In genomic region chr16:30698816-30699614, GRCh38 we compare ENCODE assay signal across 1 cellular context.
A peak's percentile ranks its signal among the peaks of the same experiment; 100 is the strongest.
TF ChIP-seq lines count a peak whose summit lies in the region.

Gene SRCAP (plus strand): TSS chr16:30699171. CDS start chr16:30700825, 1,654 bp downstream.

TF ChIP-seq in HEK293, 187 proteins besides CTCF, POLR2A, EP300 and RAD21 (continued from another document):
- TF ChIP-seq ZNF645 (tag by site-specific recombination; IDR thresholded peaks at IDR 0.05) = peak; percentile 70; the same call in 1 of the 2 replicates
- no peak for TF ChIP-seq ZNF223 (tag by site-specific recombination; IDR thresholded peaks at IDR 0.05)
- TF ChIP-seq TRIM28 (IDR thresholded peaks at IDR 0.05; ENCODE audit: borderline replicate concordance, low read length) = peak; percentile 60; the same call in 1 of the 2 replicates
- peak; percentile 69 for TF ChIP-seq ZBTB48 (tag by site-specific recombination; IDR thresholded peaks at IDR 0.05)
- no peak for TF ChIP-seq ZNF626 (tag by site-specific recombination; IDR thresholded peaks at IDR 0.05)
- peak; percentile 70; the same call in 1 of the 2 replicates for TF ChIP-seq KLF7 (tag by site-specific recombination; IDR thresholded peaks at IDR 0.05; ENCODE audit: borderline replicate concordance)
- 0 out of 2 replicates have a peak, but pooled peaks have one; percentile 9 for TF ChIP-seq REST (tag by site-specific recombination; IDR thresholded peaks at IDR 0.05)
- peak; percentile 67; the same call in 1 of the 2 replicates for TF ChIP-seq ZSCAN5A (tag by site-specific recombination; IDR thresholded peaks at IDR 0.05)
- peak; percentile 27 for TF ChIP-seq PRDM4 (tag by site-specific recombination; IDR thresholded peaks at IDR 0.05)
- TF ChIP-seq ZNF621 (tag by site-specific recombination; IDR thresholded peaks at IDR 0.05) = no peak
- TF ChIP-seq KLF17 (tag by site-specific recombination; IDR thresholded peaks at IDR 0.05) = peak; percentile 14; the same call in 1 of the 2 replicates
- TF ChIP-seq ZNF426 (tag by site-specific recombination; IDR thresholded peaks at IDR 0.05) = no peak
- 0 out of 2 replicates have a peak, but pooled peaks have one; percentile 19 for TF ChIP-seq ZNF777 (tag by site-specific recombination; IDR thresholded peaks at IDR 0.05; ENCODE audit: borderline replicate concordance)
- TF ChIP-seq ZSCAN23 (tag by site-specific recombination; IDR thresholded peaks at IDR 0.05) = peak; percentile 77
- TF ChIP-seq OSR2 (tag by site-specific recombination; IDR thresholded peaks at IDR 0.05) = peak; percentile 35; the same call in 1 of the 2 replicates
- peak; percentile 52 for TF ChIP-seq ZNF660 (tag by site-specific recombination; IDR thresholded peaks at IDR 0.05)
- no peak for TF ChIP-seq ZNF558 (tag by site-specific recombination; IDR thresholded peaks at IDR 0.05)
- 0 out of 2 replicates have a peak, but pooled peaks have one; percentile 4 for TF ChIP-seq ZFP69B (tag by site-specific recombination; IDR thresholded peaks at IDR 0.05)
- peak; percentile 84 for TF ChIP-seq SP2 (tag by site-specific recombination; IDR thresholded peaks at IDR 0.05)
- TF ChIP-seq FEZF1 (tag by site-specific recombination; IDR thresholded peaks at IDR 0.05) = 0 out of 2 replicates have a peak, but pooled peaks have one; percentile 16
- TF ChIP-seq ZBTB7A (tag by site-specific recombination; IDR thresholded peaks at IDR 0.05; ENCODE audit: low read depth) = peak; percentile 99
- TF ChIP-seq ZNF513 (tag by site-specific recombination; IDR thresholded peaks at IDR 0.05) = peak; percentile 5
- TF ChIP-seq, protein P1, sequence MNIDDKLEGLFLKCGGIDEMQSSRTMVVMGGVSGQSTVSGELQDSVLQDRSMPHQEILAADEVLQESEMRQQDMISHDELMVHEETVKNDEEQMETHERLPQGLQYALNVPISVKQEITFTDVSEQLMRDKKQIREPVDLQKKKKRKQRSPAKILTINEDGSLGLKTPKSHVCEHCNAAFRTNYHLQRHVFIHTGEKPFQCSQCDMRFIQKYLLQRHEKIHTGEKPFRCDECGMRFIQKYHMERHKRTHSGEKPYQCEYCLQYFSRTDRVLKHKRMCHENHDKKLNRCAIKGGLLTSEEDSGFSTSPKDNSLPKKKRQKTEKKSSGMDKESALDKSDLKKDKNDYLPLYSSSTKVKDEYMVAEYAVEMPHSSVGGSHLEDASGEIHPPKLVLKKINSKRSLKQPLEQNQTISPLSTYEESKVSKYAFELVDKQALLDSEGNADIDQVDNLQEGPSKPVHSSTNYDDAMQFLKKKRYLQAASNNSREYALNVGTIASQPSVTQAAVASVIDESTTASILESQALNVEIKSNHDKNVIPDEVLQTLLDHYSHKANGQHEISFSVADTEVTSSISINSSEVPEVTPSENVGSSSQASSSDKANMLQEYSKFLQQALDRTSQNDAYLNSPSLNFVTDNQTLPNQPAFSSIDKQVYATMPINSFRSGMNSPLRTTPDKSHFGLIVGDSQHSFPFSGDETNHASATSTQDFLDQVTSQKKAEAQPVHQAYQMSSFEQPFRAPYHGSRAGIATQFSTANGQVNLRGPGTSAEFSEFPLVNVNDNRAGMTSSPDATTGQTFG (tag by site-specific recombination; IDR thresholded peaks at IDR 0.05; ENCODE audit: borderline replicate concordance) = no peak
- TF ChIP-seq, protein P2, sequence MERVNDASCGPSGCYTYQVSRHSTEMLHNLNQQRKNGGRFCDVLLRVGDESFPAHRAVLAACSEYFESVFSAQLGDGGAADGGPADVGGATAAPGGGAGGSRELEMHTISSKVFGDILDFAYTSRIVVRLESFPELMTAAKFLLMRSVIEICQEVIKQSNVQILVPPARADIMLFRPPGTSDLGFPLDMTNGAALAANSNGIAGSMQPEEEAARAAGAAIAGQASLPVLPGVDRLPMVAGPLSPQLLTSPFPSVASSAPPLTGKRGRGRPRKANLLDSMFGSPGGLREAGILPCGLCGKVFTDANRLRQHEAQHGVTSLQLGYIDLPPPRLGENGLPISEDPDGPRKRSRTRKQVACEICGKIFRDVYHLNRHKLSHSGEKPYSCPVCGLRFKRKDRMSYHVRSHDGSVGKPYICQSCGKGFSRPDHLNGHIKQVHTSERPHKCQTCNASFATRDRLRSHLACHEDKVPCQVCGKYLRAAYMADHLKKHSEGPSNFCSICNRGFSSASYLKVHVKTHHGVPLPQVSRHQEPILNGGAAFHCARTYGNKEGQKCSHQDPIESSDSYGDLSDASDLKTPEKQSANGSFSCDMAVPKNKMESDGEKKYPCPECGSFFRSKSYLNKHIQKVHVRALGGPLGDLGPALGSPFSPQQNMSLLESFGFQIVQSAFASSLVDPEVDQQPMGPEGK (tag by site-specific recombination; IDR thresholded peaks at IDR 0.05) = peak; percentile 67; the same call in 1 of the 2 replicates
- peak; percentile 71 for TF ChIP-seq ZNF629 (tag by site-specific recombination; IDR thresholded peaks at IDR 0.05)
- TF ChIP-seq ELK4 (IDR thresholded peaks at IDR 0.05; ENCODE audit: borderline replicate concordance, low read depth, low read length) = 0 out of 2 replicates have a peak, but pooled peaks have one; percentile 57
